18 cellular contexts compared by ENCODE assay signal in genomic region chr3:23422511-23422851, GRCh38.
A peak's percentile ranks its signal among the peaks of the same experiment; 100 is the strongest.
DNase-seq lines count a peak whose midpoint lies in the region; ATAC-seq and TF ChIP-seq lines count a peak whose summit lies in the region.
"Had no signal": no experiment of that assay in that cellular context is flagged by ENCODE, and none has a peak within 500 bp of the region (broad histone marks: within the 10 kb centered on the region; RNA-seq: fewer than 3 reads in every experiment).

No MANE protein-coding gene starts in this region.

- no peak overlapping the region for H3K4me3 Mint-ChIP-seq in type B pancreatic cell
- H3K4me3 Mint-ChIP-seq: nephron progenitor cell had no signal

- H3K27ac Mint-ChIP-seq in type B pancreatic cell, result no peak overlapping the region
- H3K27ac Mint-ChIP-seq: nephron progenitor cell had no signal

- H3K4me3 ChIP-seq in AG10803 (ENCODE audit: low read length), result no peak overlapping the region
- H3K4me3 ChIP-seq: sigmoid colon had no signal

- no peaks in the 10 kb centered on the region for H3K36me3 Mint-ChIP-seq in type B pancreatic cell

- DNase-seq in AG10803 (ENCODE audit: low read depth), result peak; percentile 6
- no peak for DNase-seq in DMS153 (lab: John Stamatoyannopoulos, UW)
- DNase-seq in NCI-H69 (lab: John Stamatoyannopoulos, UW), result no peak
- no peak for DNase-seq in type B pancreatic cell (ENCODE audit: extremely low spot score, unreplicated experiment)
- no peak for DNase-seq in erythroblast (lab: John Stamatoyannopoulos, UW)
- DNase-seq: 8988T; activated T-cell treated with anti-CD3 and anti-CD28 coated beads, Interleukin-2, amount 50 U/mL, for 1 hour; aorta; DMS 273 treated with DMSO at 0.1 percent for 48 hours; effector CD8-positive, alpha-beta T cell; NCI-H1092 treated with DMSO at 0.1 percent for 48 hours; NCI-H510A; nephron progenitor cell; SHP77 treated with DMSO at 0.1 percent for 48 hours; sigmoid colon had no signal

- no peaks in the 10 kb centered on the region for H3K4me1 Mint-ChIP-seq in type B pancreatic cell (ENCODE audit: unreplicated experiment)
- H3K4me1 Mint-ChIP-seq: nephron progenitor cell had no signal

- TF ChIP-seq CTCF in AG10803 (conservative IDR thresholded peaks at IDR 0.05; ENCODE audit: low read length) (no peak), type B pancreatic cell (conservative IDR thresholded peaks at IDR 0.05) (no peak)

- peaks cover 9% of the 10 kb centered on the region for H3K9me3 Mint-ChIP-seq in type B pancreatic cell
- H3K9me3 Mint-ChIP-seq: nephron progenitor cell had no signal

- no peaks in the 10 kb centered on the region for H3K27me3 Mint-ChIP-seq in type B pancreatic cell

- TF ChIP-seq POLR2A in erythroblast (IDR thresholded peaks at IDR 0.05; ENCODE audit: low read length), result no peak

- peak; percentile 55 for ATAC-seq in GM19043 (IDR thresholded peaks at IDR 0.05; ENCODE audit: low read depth, unreplicated experiment)
- peak; percentile 88 for ATAC-seq in HG02588 (IDR thresholded peaks at IDR 0.05; ENCODE audit: unreplicated experiment)
- ATAC-seq in HG03196 (IDR thresholded peaks at IDR 0.05; ENCODE audit: unreplicated experiment), result peak; percentile 56
